In the genomic region with DNA sequence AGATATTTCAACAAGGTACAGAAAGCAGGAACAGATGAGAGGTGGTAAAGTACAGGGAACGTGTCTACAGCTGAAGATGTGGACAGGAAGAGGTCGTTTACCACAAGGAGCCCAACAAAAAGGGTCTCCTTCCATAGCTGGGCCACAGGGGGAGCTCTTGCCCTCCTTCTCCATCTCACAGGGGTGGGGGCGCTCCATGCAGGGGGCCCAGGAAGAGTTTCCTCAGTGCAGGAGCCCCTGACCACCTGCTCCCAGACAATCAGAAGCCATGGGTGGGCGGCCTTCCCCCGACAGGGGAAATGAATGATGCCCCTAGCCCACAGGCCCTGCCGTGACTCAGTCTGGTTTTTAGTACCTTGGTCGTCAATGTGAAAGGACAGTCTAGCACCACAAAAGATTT, we compare ENCODE assay signal across 8 cellular contexts.
DNase-seq lines count a peak whose midpoint lies in the region; ATAC-seq and TF ChIP-seq lines count a peak whose summit lies in the region.

No MANE protein-coding gene starts in this region.

- peak; percentile 37 for TF ChIP-seq CTCF in BJ (IDR thresholded peaks at IDR 0.05; ENCODE audit: insufficient read depth, low read depth, low read length)
- TF ChIP-seq CTCF in fibroblast of the aortic adventitia (IDR thresholded peaks at IDR 0.05; ENCODE audit: insufficient read depth, low read length), result peak; percentile 28

- DNase-seq in BJ (ENCODE audit: low read depth) (no peak), NCI-H82 (lab: John Stamatoyannopoulos, UW) (peak; percentile 74), fibroblast of the aortic adventitia (ENCODE audit: low read depth) (no peak), head of caudate nucleus (no peak), H4 (ENCODE audit: low spot score) (no peak)

- intact Hi-C loops in head of caudate nucleus (cut with DNase I), result no loop called here

- POLR2A ChIA-PET in BJ (lab: Charles Lee), result no interaction called here

- H3K36me3 ChIP-seq in BJ (ENCODE audit: control insufficient read depth, insufficient read depth, low read length), result no peaks in the 10 kb centered on the region

- CTCF ChIA-PET in BJ (lab: Yijun Ruan, JAX), result interaction anchor here (0.8 to 1.8 kb wide), 5 partner anchors 8 to 250 kb away, joined by 3 to 10 read pairs (median 4); no protein-coding TSS in a partner anchor

- peaks cover 22% of the 10 kb centered on the region for H3K27me3 ChIP-seq in BJ (ENCODE audit: control insufficient read depth, insufficient read depth, low read length)

- no peak overlapping the region for H3K4me3 ChIP-seq in BJ (ENCODE audit: low read depth, low read length)
- no peak overlapping the region for H3K4me3 ChIP-seq in fibroblast of the aortic adventitia (ENCODE audit: low read depth, low read length)

- ATAC-seq in GM18909 (IDR thresholded peaks at IDR 0.05; ENCODE audit: poor library complexity, unreplicated experiment), result peak; percentile 61
- ATAC-seq in HG03460 (IDR thresholded peaks at IDR 0.05; ENCODE audit: unreplicated experiment), result no peak
- ATAC-seq in HG02763 (IDR thresholded peaks at IDR 0.05; ENCODE audit: unreplicated experiment), result no peak
